9 cellular contexts compared by ENCODE assay signal in the genomic region with DNA sequence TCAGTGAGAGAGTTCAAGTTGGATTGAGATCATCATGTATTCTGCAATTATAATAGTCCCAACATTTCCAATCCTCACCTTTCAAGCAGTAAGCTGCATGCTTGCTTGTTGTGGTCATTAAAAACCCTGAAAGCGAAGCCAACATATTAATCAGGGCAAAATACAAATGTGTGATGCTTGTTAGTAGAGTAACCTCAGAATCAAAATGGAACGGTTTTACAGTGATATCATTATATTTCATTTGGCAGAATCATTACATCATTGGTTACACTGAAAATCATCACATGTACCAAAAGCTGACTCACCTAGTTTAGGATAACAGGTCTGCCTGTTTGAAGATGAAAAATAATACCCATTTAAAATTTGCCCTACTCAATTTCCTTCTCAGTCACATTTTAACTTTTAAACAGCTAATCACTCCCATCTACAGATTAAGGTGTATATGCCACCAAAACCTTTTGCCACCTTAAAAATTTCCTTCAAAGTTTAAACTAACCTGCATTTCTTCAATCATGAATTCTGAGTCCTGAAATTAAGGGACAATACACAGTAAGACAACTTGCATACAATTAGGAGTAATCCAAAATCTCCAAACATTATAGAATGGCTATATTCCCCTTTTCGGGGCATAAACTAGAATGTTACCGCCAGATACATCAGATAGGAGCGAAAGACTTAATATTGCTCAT. TPM values are rescaled to one million over a fixed set of nuclear protein-coding genes. Genes with fewer than 3 reads are reported as not detected.
DNase-seq lines count a peak whose midpoint lies in the region; ATAC-seq and TF ChIP-seq lines count a peak whose summit lies in the region.
"Had no signal": no experiment of that assay in that cellular context is flagged by ENCODE, and none has a peak within 500 bp of the region (broad histone marks: within the 10 kb centered on the region; RNA-seq: fewer than 3 reads in every experiment).

No MANE protein-coding gene starts in this region.

- no TSS peak for BruUV-seq in Caco-2 (replicated peaks; lab: Mats Ljungman, UMichigan)

- H3K27me3 ChIP-seq in Caco-2 (replicated peaks; ENCODE audit: control insufficient read depth, insufficient read depth, low read length) = no peaks in the 10 kb centered on the region
- H3K27me3 ChIP-seq in naive thymus-derived CD4-positive, alpha-beta T cell (ENCODE audit: control insufficient read depth in 2 of 2, insufficient read depth in 2 of 2, low read length in 2 of 2) = no peaks in the 10 kb centered on the region

- H3K4me1 Mint-ChIP-seq in Caco-2 (ENCODE audit: low read depth, unreplicated experiment) = peaks cover 6% of the 10 kb centered on the region
- peaks cover 52% of the 10 kb centered on the region for H3K4me1 Mint-ChIP-seq in activated naive CD8-positive, alpha-beta T cell treated with anti-CD3 and anti-CD28 coated beads, Interleukin-2, amount 50 U/mL, for 24 hours
- peaks cover 32 to 50% (median 41%) of the 10 kb centered on the region in 7 donors for H3K4me1 Mint-ChIP-seq in naive thymus-derived CD4-positive, alpha-beta T cell

- intact Hi-C loops in Caco-2 (cut with micrococcal nuclease; ENCODE audit: unreplicated experiment) = no loop called here
- intact Hi-C loops in naive thymus-derived CD4-positive, alpha-beta T cell (cut with micrococcal nuclease) = no loop called here

- ATAC-seq in activated naive CD8-positive, alpha-beta T cell treated with anti-CD3 and anti-CD28 coated beads, Interleukin-2, amount 50 U/mL, for 24 hours = no peak
- ATAC-seq in naive thymus-derived CD4-positive, alpha-beta T cell = no peak
- no peak for ATAC-seq in GM21515 (IDR thresholded peaks at IDR 0.05; ENCODE audit: unreplicated experiment)
- no peak for ATAC-seq in HG03457 (IDR thresholded peaks at IDR 0.05; ENCODE audit: unreplicated experiment)

- peaks cover 8% of the 10 kb centered on the region; the same call in 1 of the 2 replicates for H3K4me1 ChIP-seq in Caco-2
- peaks cover 23 to 36% of the 10 kb centered on the region in 2 donors for H3K4me1 ChIP-seq in naive thymus-derived CD4-positive, alpha-beta T cell (ENCODE audit: control insufficient read depth in 2 of 2, insufficient read depth in 2 of 2, low read length in 2 of 2)

- peak overlapping the region; percentile 99 for H3K4me3 Mint-ChIP-seq in Caco-2 (ENCODE audit: unreplicated experiment)
- peak overlapping the region; percentile 99 for H3K4me3 Mint-ChIP-seq in activated naive CD8-positive, alpha-beta T cell treated with anti-CD3 and anti-CD28 coated beads, Interleukin-2, amount 50 U/mL, for 24 hours
- H3K4me3 Mint-ChIP-seq in naive thymus-derived CD4-positive, alpha-beta T cell = peak overlapping the region in 8 of 10 donors; percentile 0 to 96 (median 34)

- peaks cover 5% of the 10 kb centered on the region for H3K27me3 Mint-ChIP-seq in Caco-2 (ENCODE audit: insufficient read depth, unreplicated experiment)
- peaks cover 8% of the 10 kb centered on the region for H3K27me3 Mint-ChIP-seq in activated naive CD8-positive, alpha-beta T cell treated with anti-CD3 and anti-CD28 coated beads, Interleukin-2, amount 50 U/mL, for 24 hours
- peaks cover 0 to 4% (median 0%) of the 10 kb centered on the region in 5 donors for H3K27me3 Mint-ChIP-seq in naive thymus-derived CD4-positive, alpha-beta T cell

- POLR2A ChIA-PET in Caco-2 (lab: Charles Lee) = no interaction called here
- POLR2A ChIA-PET in naive thymus-derived CD4-positive, alpha-beta T cell (lab: Charles Lee) = interaction anchor here (0.7 to 2.4 kb wide), 7 partner anchors 10 to 435 kb away, joined by 3 to 9 read pairs (median 3); a partner anchor contains a TSS

- H3K27ac Mint-ChIP-seq in Caco-2 (ENCODE audit: unreplicated experiment) = peak overlapping the region; percentile 77
- peak overlapping the region; percentile 100 for H3K27ac Mint-ChIP-seq in activated naive CD8-positive, alpha-beta T cell treated with anti-CD3 and anti-CD28 coated beads, Interleukin-2, amount 50 U/mL, for 24 hours
- H3K27ac Mint-ChIP-seq in naive thymus-derived CD4-positive, alpha-beta T cell = peak overlapping the region in 6 of 9 donors; percentile 31 to 95 (median 59)

- H3K9me3 ChIP-seq in Caco-2 (no peaks in the 10 kb centered on the region), KOPT-K1 (ENCODE audit: insufficient read depth, low read length, poor library complexity, severe bottlenecking) (no peaks in the 10 kb centered on the region)
- no peaks in the 10 kb centered on the region for H3K9me3 ChIP-seq in naive thymus-derived CD4-positive, alpha-beta T cell (ENCODE audit: control insufficient read depth in 2 of 3, low read length in 3 of 3)

- H3K27ac ChIP-seq in KOPT-K1 (ENCODE audit: low read depth, low read length, poor library complexity, severe bottlenecking) = peak overlapping the region; percentile 2
- H3K27ac ChIP-seq in naive thymus-derived CD4-positive, alpha-beta T cell (ENCODE audit: low read depth, low read length) = peak overlapping the region; percentile 73

- H3K9me3 Mint-ChIP-seq in Caco-2 (ENCODE audit: unreplicated experiment) = no peaks in the 10 kb centered on the region
- no peaks in the 10 kb centered on the region for H3K9me3 Mint-ChIP-seq in activated naive CD8-positive, alpha-beta T cell treated with anti-CD3 and anti-CD28 coated beads, Interleukin-2, amount 50 U/mL, for 24 hours
- peaks cover 0 to 5% (median 0%) of the 10 kb centered on the region in 11 donors for H3K9me3 Mint-ChIP-seq in naive thymus-derived CD4-positive, alpha-beta T cell

- H3K4me3 ChIP-seq in Caco-2 (ENCODE audit: low read depth, low read length) = no peak overlapping the region
- no peak overlapping the region for H3K4me3 ChIP-seq in naive thymus-derived CD4-positive, alpha-beta T cell (ENCODE audit: low read length)

- CTCF ChIA-PET in Caco-2 (lab: Charles Lee) = no interaction called here
- CTCF ChIA-PET in naive thymus-derived CD4-positive, alpha-beta T cell (lab: Charles Lee) = interaction anchor here (0.6 to 0.7 kb wide), 5 partner anchors 9 to 479 kb away, joined by 3 to 5 read pairs (median 3); no protein-coding TSS in a partner anchor

- no peak for DNase-seq in Caco-2
- no peak for DNase-seq in activated naive CD8-positive, alpha-beta T cell treated with anti-CD3 and anti-CD28 coated beads, Interleukin-2, amount 50 U/mL, for 24 hours
- no peak for DNase-seq in naive thymus-derived CD4-positive, alpha-beta T cell
- no peak for DNase-seq in stimulated activated CD4-positive, alpha-beta T cell treated with anti-CD3 and anti-CD28 coated beads, Interleukin-4, amount 100 ng/mL, for 1 hour
- no peak for DNase-seq in DMS114 treated with DMSO at 0.1 percent for 48 hours (lab: John Stamatoyannopoulos, UW; ENCODE audit: unreplicated experiment)
- DNase-seq: NCI-H748 treated with DMSO at 0.1 percent for 48 hours had no signal

- H3K36me3 Mint-ChIP-seq in Caco-2 (ENCODE audit: insufficient read depth, unreplicated experiment) = peaks cover 93% of the 10 kb centered on the region
- peaks cover 67% of the 10 kb centered on the region for H3K36me3 Mint-ChIP-seq in activated naive CD8-positive, alpha-beta T cell treated with anti-CD3 and anti-CD28 coated beads, Interleukin-2, amount 50 U/mL, for 24 hours (ENCODE audit: low read depth)
- peaks cover 16 to 49% (median 39%) of the 10 kb centered on the region in 5 donors for H3K36me3 Mint-ChIP-seq in naive thymus-derived CD4-positive, alpha-beta T cell

- H3K36me3 ChIP-seq in Caco-2 (ENCODE audit: control insufficient read depth, insufficient read depth, low read length) = peaks cover 5% of the 10 kb centered on the region; the same call in 1 of the 2 replicates
- peaks cover 73% of the 10 kb centered on the region for H3K36me3 ChIP-seq in KOPT-K1 (ENCODE audit: insufficient read depth, low read length)
- H3K36me3 ChIP-seq in naive thymus-derived CD4-positive, alpha-beta T cell (ENCODE audit: control insufficient read depth in 2 of 3, insufficient read depth in 3 of 3, low read length in 3 of 3) = peaks cover 3 to 48% (median 19%) of the 10 kb centered on the region in 3 experiments

- no peak for TF ChIP-seq CTCF in Caco-2 (IDR thresholded peaks at IDR 0.05; ENCODE audit: insufficient read depth in 1 of 2, low read depth in 1 of 2, low read length in 1 of 2, severe bottlenecking in 1 of 2, unreplicated experiment in 1 of 2)

RNA-seq across cellular contexts. Expression of a gene that starts 3.5 kb away (rescaled TPM):
- total RNA-seq in Caco-2 (2022) = 559 and 641 TPM in 2 replicates
- 100 to 1,000 TPM; 371 to 954 (median 885) TPM for total RNA-seq in naive thymus-derived CD4-positive, alpha-beta T cell
- polyA plus RNA-seq in naive thymus-derived CD4-positive, alpha-beta T cell = 100 to 1,000 TPM; 493 to 676 TPM

RNA-seq across cellular contexts. Expression of a gene that starts 3.9 kb away (rescaled TPM):
- total RNA-seq in Caco-2 (2022) = 8.1 and 8.4 TPM in 2 replicates
- 10 to 100 TPM; 12.7 to 30.3 (median 21.7) TPM for total RNA-seq in naive thymus-derived CD4-positive, alpha-beta T cell
- 1 to 10 TPM; 2.1 to 3.2 TPM for polyA plus RNA-seq in naive thymus-derived CD4-positive, alpha-beta T cell

RNA-seq across cellular contexts. Expression of a gene that starts 39.6 kb away (rescaled TPM):
- total RNA-seq in Caco-2 (2022) = 21.3 and 23.1 TPM in 2 replicates
- total RNA-seq in naive thymus-derived CD4-positive, alpha-beta T cell = 10 to 100 TPM in 2 of 5 experiments, 1 to 10 TPM in 3; 5.2 to 25.1 (median 9.5) TPM
- polyA plus RNA-seq in naive thymus-derived CD4-positive, alpha-beta T cell = 1 to 10 TPM; 5.1 to 6.9 TPM

RNA-seq across cellular contexts. Expression of a gene that starts 39.9 kb away (rescaled TPM):
- total RNA-seq in Caco-2 (2022) = 41.3 and 45.1 TPM in 2 replicates
- 10 to 100 TPM in 3 of 5 experiments, 1 to 10 TPM in 2; 3.6 to 26.0 (median 13.5) TPM for total RNA-seq in naive thymus-derived CD4-positive, alpha-beta T cell
- 10 to 100 TPM in 1 of 2 donors, 1 to 10 TPM in 1; 9.2 to 13.2 TPM for polyA plus RNA-seq in naive thymus-derived CD4-positive, alpha-beta T cell

RNA-seq across cellular contexts. Expression of a gene that starts 52.8 kb away (rescaled TPM):
- 0.65 and 0.98 TPM in 2 replicates for total RNA-seq in Caco-2 (2022)
- under 1 TPM in 1 of 5 experiments, not detected in 4; 0.32 TPM for total RNA-seq in naive thymus-derived CD4-positive, alpha-beta T cell
- polyA plus RNA-seq in naive thymus-derived CD4-positive, alpha-beta T cell = under 1 TPM in 1 of 2 donors, not detected in 1; 0.25 TPM

Comparison
In these comparisons a context has a peak if more than half of its experiments do, and no peak if none do; other contexts are left out.
1. H3K4me3 Mint-ChIP-seq: peak in every context shown above with its lines; median percentile 99 in Caco-2; 99 in activated naive CD8-positive, alpha-beta T cell treated with anti-CD3 and anti-CD28 coated beads, Interleukin-2, amount 50 U/mL, for 24 hours; 34 in naive thymus-derived CD4-positive, alpha-beta T cell.